ENCODE assay signal across 1 cellular context in genomic region chr1:29230553-29231378, GRCh38.
TF ChIP-seq lines count a peak whose summit lies in the region.

TSS of gene MECR (minus strand) at chr1:29230934. CDS start at chr1:29230906, 28 bp downstream.

TF ChIP-seq in HEK293, 187 proteins besides CTCF, POLR2A, EP300 and RAD21 (continued from another document):
- TF ChIP-seq ZXDB (tag by site-specific recombination; IDR thresholded peaks at IDR 0.05) (0 out of 2 replicates have a peak, but pooled peaks have one; percentile 69), GLIS1 (tag by site-specific recombination; IDR thresholded peaks at IDR 0.05) (peak; percentile 93), KLF9 (tag by site-specific recombination; IDR thresholded peaks at IDR 0.05; ENCODE audit: low read depth) (peak; percentile 98), PRDM10 (tag by site-specific recombination; IDR thresholded peaks at IDR 0.05) (peak; percentile 80), KLF7 (tag by site-specific recombination; IDR thresholded peaks at IDR 0.05; ENCODE audit: borderline replicate concordance) (peak; percentile 90; the same call in 1 of the 2 replicates), INSM2 (tag by site-specific recombination; IDR thresholded peaks at IDR 0.05) (peak; percentile 10; the same call in 1 of the 2 replicates), ZBTB21 (tag by site-specific recombination; IDR thresholded peaks at IDR 0.05) (peak; percentile 48; the same call in 1 of the 2 replicates)
TF ChIP-seq in HEK293: peak in this region for 44.
